11 cellular contexts compared by ENCODE assay signal in the genomic region with DNA sequence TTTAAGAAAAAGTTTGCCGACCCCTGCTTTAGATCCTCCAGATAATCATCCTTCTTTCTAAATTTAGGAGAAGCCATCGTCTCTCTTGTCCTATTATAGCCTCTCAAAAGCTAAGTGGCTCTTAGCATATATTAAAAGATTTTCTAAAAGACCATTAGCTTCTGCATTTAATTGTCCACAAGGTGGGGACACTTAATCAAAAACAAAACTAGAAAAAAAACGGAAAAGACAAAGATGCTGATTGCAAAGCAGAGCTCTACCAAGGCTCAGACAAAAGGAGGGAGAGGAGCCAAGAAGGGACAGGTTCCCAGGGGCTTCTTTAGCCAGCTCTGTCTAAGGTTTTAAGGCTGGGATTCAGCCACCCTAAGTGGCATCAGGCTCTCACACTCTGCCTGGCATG.
DNase-seq lines count a peak whose midpoint lies in the region; TF ChIP-seq lines count a peak whose summit lies in the region.
"Had no signal": no experiment of that assay in that cellular context is flagged by ENCODE, and none has a peak within 500 bp of the region (broad histone marks: within the 10 kb centered on the region; RNA-seq: fewer than 3 reads in every experiment).

No MANE protein-coding gene starts in this region.

- H3K27me3 Mint-ChIP-seq in brain (no peaks in the 10 kb centered on the region), neural crest cell (ENCODE audit: low read depth) (peaks cover 26% of the 10 kb centered on the region), osteocyte (ENCODE audit: unreplicated experiment) (no peaks in the 10 kb centered on the region)

- H3K4me1 Mint-ChIP-seq in brain (peaks cover 6% of the 10 kb centered on the region), neural crest cell (no peaks in the 10 kb centered on the region), osteocyte (ENCODE audit: unreplicated experiment) (no peaks in the 10 kb centered on the region)

- DNase-seq in DMS53 (lab: John Stamatoyannopoulos, UW) (peak; percentile 54), DMS53 treated with DMSO at 0.1 percent for 48 hours (lab: John Stamatoyannopoulos, UW; ENCODE audit: unreplicated experiment) (no peak), NCI-H1694 (lab: John Stamatoyannopoulos, UW) (peak; percentile 30), neural crest cell (ENCODE audit: low read depth, low spot score) (no peak), germinal center (ENCODE audit: low spot score) (no peak), NCI-H146 (lab: John Stamatoyannopoulos, UW) (no peak), osteocyte (ENCODE audit: extremely low spot score, unreplicated experiment) (no peak)
- DNase-seq: 8988T; activated CD4-positive, alpha-beta T cell treated with anti-CD3 and anti-CD28 coated beads, Interleukin-2, amount 50 U/mL, for 4 hours; cerebellar nuclear complex had no signal

- H3K27ac Mint-ChIP-seq in brain = peak overlapping the region in 2 of 5 experiments; percentile 36 to 65
- H3K27ac Mint-ChIP-seq in neural crest cell (ENCODE audit: unreplicated experiment) = no peak overlapping the region
- H3K27ac Mint-ChIP-seq in osteocyte (ENCODE audit: unreplicated experiment) = no peak overlapping the region

- TF ChIP-seq CTCF in brain (conservative IDR thresholded peaks at IDR 0.05) (peak; percentile 31 to 50), neural crest cell (conservative IDR thresholded peaks at IDR 0.05) (peak; percentile 37), osteocyte (IDR thresholded peaks at IDR 0.05) (no peak)

- H3K36me3 Mint-ChIP-seq in brain = peaks cover 21% of the 10 kb centered on the region
- no peaks in the 10 kb centered on the region for H3K36me3 Mint-ChIP-seq in neural crest cell (ENCODE audit: low read depth)
- no peaks in the 10 kb centered on the region for H3K36me3 Mint-ChIP-seq in osteocyte (ENCODE audit: unreplicated experiment)

- H3K9me3 Mint-ChIP-seq in brain (no peaks in the 10 kb centered on the region), neural crest cell (no peaks in the 10 kb centered on the region), osteocyte (ENCODE audit: unreplicated experiment) (no peaks in the 10 kb centered on the region)

- H3K4me3 Mint-ChIP-seq in brain = no peak overlapping the region
- no peak overlapping the region for H3K4me3 Mint-ChIP-seq in neural crest cell
- no peak overlapping the region for H3K4me3 Mint-ChIP-seq in osteocyte (ENCODE audit: unreplicated experiment)

Comparison
In these comparisons a context has a peak if more than half of its experiments do, and no peak if none do; other contexts are left out.
1. DNase-seq: peak in DMS53 (single experiment) and NCI-H1694 (single experiment); none in DMS53 treated with DMSO at 0.1 percent for 48 hours (single experiment), neural crest cell (single experiment), germinal center (single experiment), NCI-H146 (single experiment) and osteocyte (single experiment).